ENCODE assay signal across 8 cellular contexts in genomic region chr20:10558635-10559187, GRCh38.
DNase-seq lines count a peak whose midpoint lies in the region; ATAC-seq and TF ChIP-seq lines count a peak whose summit lies in the region.

No MANE protein-coding gene starts in this region.

- H3K36me3 ChIP-seq in upper lobe of right lung, result no peaks in the 10 kb centered on the region

- peak in 2 of 3 experiments; percentile 6 to 16 for DNase-seq in activated CD8-positive, alpha-beta memory T cell treated with anti-CD3 and anti-CD28 coated beads for 48 hours (ENCODE audit: low read depth in 2 of 3, low spot score in 2 of 3)
- no peak for DNase-seq in activated CD8-positive, alpha-beta memory T cell treated with anti-CD3 and anti-CD28 coated beads for 24 hours
- peak; percentile 62 for DNase-seq in activated naive CD4-positive, alpha-beta T cell treated with anti-CD3 and anti-CD28 coated beads, Interleukin-2, amount 10 ng/mL, durations not matched to agents 7 days and 5 days
- DNase-seq in natural killer cell treated with Interleukin-12 subunit alpha and Interleukin-12 subunit beta and Interleukin-15 and Interleukin-18, amount 100 ng/mL, for 72 hours (ENCODE audit: low spot score), result no peak
- DNase-seq in AML-193 (lab: John Stamatoyannopoulos, UW), result no peak
- no peak for DNase-seq in upper lobe of right lung
- DNase-seq in NCI-H2227 (lab: John Stamatoyannopoulos, UW; ENCODE audit: unreplicated experiment), result no peak

- H3K27ac Mint-ChIP-seq in activated naive CD4-positive, alpha-beta T cell treated with anti-CD3 and anti-CD28 coated beads, Interleukin-2, amount 10 ng/mL, durations not matched to agents 7 days and 5 days, result peak overlapping the region; percentile 40
- H3K27ac Mint-ChIP-seq in natural killer cell treated with Interleukin-12 subunit alpha and Interleukin-12 subunit beta and Interleukin-15 and Interleukin-18, amount 100 ng/mL, for 72 hours, result peak overlapping the region in 1 of 2 donors; percentile 2

- H3K27me3 Mint-ChIP-seq in activated naive CD4-positive, alpha-beta T cell treated with anti-CD3 and anti-CD28 coated beads, Interleukin-2, amount 10 ng/mL, durations not matched to agents 7 days and 5 days, result no peaks in the 10 kb centered on the region
- H3K27me3 Mint-ChIP-seq in natural killer cell treated with Interleukin-12 subunit alpha and Interleukin-12 subunit beta and Interleukin-15 and Interleukin-18, amount 100 ng/mL, for 72 hours, result no peaks in the 10 kb centered on the region

- peaks cover 29% of the 10 kb centered on the region for H3K4me1 Mint-ChIP-seq in activated naive CD4-positive, alpha-beta T cell treated with anti-CD3 and anti-CD28 coated beads, Interleukin-2, amount 10 ng/mL, durations not matched to agents 7 days and 5 days
- peaks cover 9 to 17% of the 10 kb centered on the region in 2 donors for H3K4me1 Mint-ChIP-seq in natural killer cell treated with Interleukin-12 subunit alpha and Interleukin-12 subunit beta and Interleukin-15 and Interleukin-18, amount 100 ng/mL, for 72 hours (ENCODE audit: low read depth in 2 of 2)

- ATAC-seq in HG03139 (IDR thresholded peaks at IDR 0.05; ENCODE audit: unreplicated experiment) (peak; percentile 73), upper lobe of right lung (no peak)
- peak; percentile 89 to 93 for ATAC-seq in natural killer cell treated with Interleukin-12 subunit alpha and Interleukin-12 subunit beta and Interleukin-15 and Interleukin-18, amount 100 ng/mL, for 72 hours

- CTCF ChIA-PET in activated naive CD4-positive, alpha-beta T cell treated with anti-CD3 and anti-CD28 coated beads, Interleukin-2, amount 10 ng/mL, durations not matched to agents 7 days and 5 days (lab: Charles Lee), result interaction anchor here (1.7 kb wide), 1 partner anchor 113 kb away, joined by 4 read pairs; no protein-coding TSS in a partner anchor

- no peak overlapping the region for H3K4me3 ChIP-seq in upper lobe of right lung

- H3K9me3 ChIP-seq in upper lobe of right lung, result no peaks in the 10 kb centered on the region

- no peak for TF ChIP-seq CTCF in upper lobe of right lung (IDR thresholded peaks at IDR 0.05)

- intact Hi-C loops in upper lobe of right lung (cut with DNase I), result loop anchor here (10.0 kb wide), 3 partner anchors 86 to 986 kb away; no protein-coding TSS in a partner anchor

- peaks cover 14% of the 10 kb centered on the region for H3K36me3 Mint-ChIP-seq in activated naive CD4-positive, alpha-beta T cell treated with anti-CD3 and anti-CD28 coated beads, Interleukin-2, amount 10 ng/mL, durations not matched to agents 7 days and 5 days
- H3K36me3 Mint-ChIP-seq in natural killer cell treated with Interleukin-12 subunit alpha and Interleukin-12 subunit beta and Interleukin-15 and Interleukin-18, amount 100 ng/mL, for 72 hours, result peaks cover 6% of the 10 kb centered on the region

- H3K4me1 ChIP-seq in upper lobe of right lung, result no peaks in the 10 kb centered on the region

- no peaks in the 10 kb centered on the region for H3K9me3 Mint-ChIP-seq in activated naive CD4-positive, alpha-beta T cell treated with anti-CD3 and anti-CD28 coated beads, Interleukin-2, amount 10 ng/mL, durations not matched to agents 7 days and 5 days
- no peaks in the 10 kb centered on the region for H3K9me3 Mint-ChIP-seq in natural killer cell treated with Interleukin-12 subunit alpha and Interleukin-12 subunit beta and Interleukin-15 and Interleukin-18, amount 100 ng/mL, for 72 hours

- H3K27ac ChIP-seq in upper lobe of right lung, result no peak overlapping the region

- no peaks in the 10 kb centered on the region for H3K27me3 ChIP-seq in upper lobe of right lung

- no peak overlapping the region for H3K4me3 Mint-ChIP-seq in activated naive CD4-positive, alpha-beta T cell treated with anti-CD3 and anti-CD28 coated beads, Interleukin-2, amount 10 ng/mL, durations not matched to agents 7 days and 5 days
- H3K4me3 Mint-ChIP-seq in natural killer cell treated with Interleukin-12 subunit alpha and Interleukin-12 subunit beta and Interleukin-15 and Interleukin-18, amount 100 ng/mL, for 72 hours, result peak overlapping the region; percentile 4

Comparison
In these comparisons a context has a peak if more than half of its experiments do, and no peak if none do; other contexts are left out.
1. DNase-seq: peak in activated CD8-positive, alpha-beta memory T cell treated with anti-CD3 and anti-CD28 coated beads for 48 hours (2 of 3) and activated naive CD4-positive, alpha-beta T cell treated with anti-CD3 and anti-CD28 coated beads, Interleukin-2, amount 10 ng/mL, durations not matched to agents 7 days and 5 days (single experiment); none in activated CD8-positive, alpha-beta memory T cell treated with anti-CD3 and anti-CD28 coated beads for 24 hours (single experiment), natural killer cell treated with Interleukin-12 subunit alpha and Interleukin-12 subunit beta and Interleukin-15 and Interleukin-18, amount 100 ng/mL, for 72 hours (single experiment), AML-193 (0 of 2), upper lobe of right lung (single experiment) and NCI-H2227 (single experiment).